ENCODE assay signal across 12 cellular contexts in the genomic region with DNA sequence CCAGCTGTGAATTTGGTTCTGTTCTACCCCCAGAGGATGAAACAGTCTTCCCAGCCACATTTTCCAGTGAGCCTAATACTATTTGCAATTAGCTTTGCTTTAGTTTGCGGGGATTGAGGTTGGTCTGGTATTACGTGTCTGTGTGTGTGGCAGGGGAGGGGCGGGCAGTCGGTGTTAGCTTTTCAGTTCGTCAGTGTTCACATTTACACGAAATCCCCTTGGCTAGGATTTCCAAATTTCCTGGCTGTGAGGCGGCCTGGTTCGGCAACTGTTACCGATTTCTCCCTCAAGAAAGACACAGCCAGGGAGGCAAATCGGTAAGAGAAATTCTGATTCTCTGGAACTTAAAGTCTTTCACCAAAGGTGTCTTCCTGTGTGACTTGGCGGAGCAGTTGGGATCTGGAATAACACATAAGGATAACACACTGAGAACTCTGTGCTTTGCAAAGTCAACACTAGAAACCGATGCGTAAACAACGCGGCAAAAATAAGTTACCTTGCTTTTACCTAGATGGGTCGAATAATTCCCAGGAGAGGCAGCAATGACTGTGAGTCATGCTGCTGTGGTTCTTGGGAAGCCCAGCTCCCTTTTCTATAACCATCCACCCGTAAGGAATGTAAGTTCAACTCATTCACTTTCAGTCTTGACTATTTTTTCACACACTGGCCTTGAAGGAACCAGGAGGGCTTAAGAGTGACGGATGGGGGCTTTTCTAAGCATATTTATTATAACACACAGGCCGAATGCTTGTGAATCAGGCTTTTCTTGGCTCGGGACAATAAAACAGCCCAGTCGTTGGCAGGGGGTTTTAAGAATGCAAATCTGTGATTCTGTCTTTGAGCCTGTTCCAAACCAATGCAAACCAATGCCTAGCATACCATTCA. TPM values are rescaled to one million over a fixed set of nuclear protein-coding genes. Genes with fewer than 3 reads are reported as not detected.
DNase-seq lines count a peak whose midpoint lies in the region; ATAC-seq and TF ChIP-seq lines count a peak whose summit lies in the region.
"Had no signal": no experiment of that assay in that cellular context is flagged by ENCODE, and none has a peak within 500 bp of the region (broad histone marks: within the 10 kb centered on the region; RNA-seq: fewer than 3 reads in every experiment).

No MANE protein-coding gene starts in this region.

- H3K4me3 ChIP-seq in HAP-1 (no peak overlapping the region), iPS-15b (ENCODE audit: low read depth, low read length) (peak overlapping the region; percentile 19), gastrocnemius medialis (no peak overlapping the region)
- H3K4me3 ChIP-seq: uterus had no signal

- peaks cover 21% of the 10 kb centered on the region for H3K36me3 ChIP-seq in HAP-1 (replicated peaks)
- peaks cover 6% of the 10 kb centered on the region for H3K36me3 ChIP-seq in iPS-15b (ENCODE audit: control insufficient read depth, insufficient read depth, low read length)
- peaks cover 0 to 32% of the 10 kb centered on the region in 2 donors for H3K36me3 ChIP-seq in gastrocnemius medialis
- H3K36me3 ChIP-seq: uterus had no signal

- TF ChIP-seq POLR2A in gastrocnemius medialis (IDR thresholded peaks at IDR 0.05), result no peak

- H3K9ac ChIP-seq in iPS-15b (ENCODE audit: low read depth, low read length), result peak overlapping the region; percentile 82

- peaks cover 29% of the 10 kb centered on the region for H3K4me1 ChIP-seq in HAP-1
- peaks cover 45% of the 10 kb centered on the region for H3K4me1 ChIP-seq in iPS-15b (ENCODE audit: control insufficient read depth, insufficient read depth, low read length)
- peaks cover 30 to 47% of the 10 kb centered on the region in 2 donors for H3K4me1 ChIP-seq in gastrocnemius medialis
- H3K4me1 ChIP-seq: uterus had no signal

- TF ChIP-seq CTCF in gastrocnemius medialis (IDR thresholded peaks at IDR 0.05 in 4 of 5, conservative IDR thresholded peaks at IDR 0.05 in 1 of 5), result no peak

- peak overlapping the region; percentile 47 to 79 (median 76) for H3K27ac ChIP-seq in gastrocnemius medialis
- H3K27ac ChIP-seq: uterus had no signal

- in situ Hi-C loops in HAP-1 (cut with MboI; ENCODE audit: low sequenced_read_pairs), result no loop called here
- in situ Hi-C loops in gastrocnemius medialis (cut with MboI; ENCODE audit: low sequenced_read_pairs in 4 of 4), result no loop called here

- H3K9me3 ChIP-seq in HAP-1, result no peaks in the 10 kb centered on the region
- H3K9me3 ChIP-seq in iPS-15b (ENCODE audit: control insufficient read depth, insufficient read depth, low read length), result no peaks in the 10 kb centered on the region
- no peaks in the 10 kb centered on the region for H3K9me3 ChIP-seq in gastrocnemius medialis
- H3K9me3 ChIP-seq: uterus had no signal

- peak in 1 of 2 donors; percentile 21 for ATAC-seq in gastrocnemius medialis
- no peak for ATAC-seq in HG02571 (IDR thresholded peaks at IDR 0.05; ENCODE audit: unreplicated experiment)
- no peak for ATAC-seq in HG03139 (IDR thresholded peaks at IDR 0.05; ENCODE audit: unreplicated experiment)

- DNase-seq in HAP-1 (ENCODE audit: low spot score in 2 of 2) (peak; percentile 78 to 93), astrocyte of the hippocampus (ENCODE audit: low read depth, low spot score) (peak; percentile 97), gastrocnemius medialis (no peak), D341Med (ENCODE audit: low spot score) (no peak), T1000 (lab: John Stamatoyannopoulos, UW) (no peak)
- DNase-seq: DND-41, NCI-H2081, SHP77 treated with DMSO at 0.1 percent for 48 hours, uterus had no signal

- no peaks in the 10 kb centered on the region for H3K27me3 ChIP-seq in HAP-1 (ENCODE audit: low read depth)
- no peaks in the 10 kb centered on the region for H3K27me3 ChIP-seq in iPS-15b (ENCODE audit: control insufficient read depth, insufficient read depth, low read length)
- no peaks in the 10 kb centered on the region for H3K27me3 ChIP-seq in gastrocnemius medialis
- H3K27me3 ChIP-seq: uterus had no signal

- intact Hi-C loops in gastrocnemius medialis (cut with DNase I; ENCODE audit: low total_unique reads), result loop anchor here (1.0 kb wide), 1 partner anchor 29 kb away; no protein-coding TSS in a partner anchor

RNA-seq across cellular contexts. Expression of gene GPRC5B, which starts 24.3 kb away (rescaled TPM):
- total RNA-seq in gastrocnemius medialis, result 10 to 100 TPM; 41.9 to 89.2 (median 71.3) TPM

Comparison
In these comparisons a context has a peak if more than half of its experiments do, and no peak if none do; other contexts are left out.
1. DNase-seq: peak in HAP-1 (2 of 2) and astrocyte of the hippocampus (single experiment); none in gastrocnemius medialis (0 of 2), D341Med (single experiment) and T1000 (single experiment).